ENCODE assay signal across 33 cellular contexts in genomic region chr7:136325578-136325977, GRCh38.
"Had no signal": no experiment of that assay in that cellular context is flagged by ENCODE, and none has a peak within 500 bp of the region (broad histone marks: within the 10 kb centered on the region; RNA-seq: fewer than 3 reads in every experiment).

No MANE protein-coding gene starts in this region.

- H3K27ac ChIP-seq: Peyer's patch, RWPE1, VCaP had no signal

- DNase-seq: activated B cell treated with CpG ODN at 0.5 μM for 24 hours; activated CD4-positive, alpha-beta memory T cell treated with anti-CD3 and anti-CD28 coated beads for 36 hours; activated CD4-positive, alpha-beta T cell treated with anti-CD3 and anti-CD28 coated beads for 4 hours; activated CD4-positive, alpha-beta T cell treated with anti-CD3 and anti-CD28 coated beads, Interleukin-2, amount 50 U/mL, for 1 hour; activated CD4-positive, CD25-positive, alpha-beta regulatory T cell treated with anti-CD3 and anti-CD28 coated beads, Interleukin-2, amount 50 U/mL, for 72 hours; activated CD8-positive, alpha-beta memory T cell treated with anti-CD3 and anti-CD28 coated beads, Interleukin-2, amount 50 U/mL, for 4 hours; activated gamma-delta T cell treated with Interleukin-2 at 50 U/mL for 16 hours; activated naive CD4-positive, alpha-beta T cell treated with anti-CD3 and anti-CD28 coated beads, Interleukin-2, amount 10 ng/mL, durations not matched to agents 7 days and 5 days; activated naive CD8-positive, alpha-beta T cell treated with anti-CD3 and anti-CD28 coated beads, Interleukin-2, amount 50 U/mL, for 24 hours; activated T-cell treated with anti-CD3 and anti-CD28 coated beads for 4 hours; activated T-cell treated with anti-CD3 and anti-CD28 coated beads, Interleukin-2, amount 50 U/mL, for 4 hours; anterior cingulate cortex; caudate nucleus; cerebellar nuclear complex; Kasumi-1; MG63; NCI-H1048; NCI-H1105 treated with DMSO at 0.1 percent for 48 hours; NCI-H1436; NCI-H1694; NCI-H1930; NCI-H345; NCI-H524 treated with DMSO at 0.1 percent for 48 hours; NK-92 treated with Interleukin-12 subunit alpha and Interleukin-12 subunit beta, amount 100 ng/mL, for 24 hours; PC-3; Peyer's patch; SIG-M5; T-cell; T-helper 17 cell had no signal

- FAIRE-seq: bronchial epithelial cell had no signal

- H3K27me3 ChIP-seq: MG63, Peyer's patch had no signal

- H3K4me3 ChIP-seq: MG63, Peyer's patch had no signal

- H3K36me3 ChIP-seq: MG63, Peyer's patch had no signal

- H3K9me3 ChIP-seq: MG63 had no signal

- ATAC-seq: activated naive CD8-positive, alpha-beta T cell treated with anti-CD3 and anti-CD28 coated beads, Interleukin-2, amount 50 U/mL, for 24 hours; activated T-cell treated with anti-CD3 and anti-CD28 coated beads, Interleukin-2, amount 50 U/mL, for 4 hours; PC-3; Right ventricle myocardium inferior; T-cell; T-helper 17 cell had no signal

- H3K4me1 ChIP-seq: Peyer's patch had no signal
